In the genomic region with DNA sequence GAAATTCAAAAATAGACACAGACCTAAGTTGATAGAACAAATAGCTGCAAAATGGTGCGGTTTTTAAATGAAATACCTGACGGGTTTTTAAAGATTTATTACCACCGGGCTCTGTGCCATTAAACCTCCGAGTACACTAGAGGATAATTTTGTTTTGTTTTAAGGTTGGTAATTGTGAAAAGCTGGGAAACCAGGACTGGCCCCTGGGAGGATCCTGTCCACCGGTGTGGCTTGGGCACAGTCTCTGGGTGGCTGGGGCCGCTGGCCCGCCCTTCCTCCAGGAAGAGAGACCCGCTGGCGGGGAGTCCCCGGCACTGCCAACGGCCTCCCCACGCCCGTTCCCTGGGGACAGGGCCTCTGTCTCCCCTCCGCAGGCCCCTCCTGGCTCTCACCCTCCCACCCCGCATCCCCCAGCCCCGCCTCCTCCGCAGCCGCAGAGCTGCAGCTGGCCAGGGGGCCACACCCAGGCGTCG, we compare ENCODE assay signal across 9 cellular contexts. TPM values are rescaled to one million over a fixed set of nuclear protein-coding genes. Genes with fewer than 3 reads are reported as not detected.
A peak's percentile ranks its signal among the peaks of the same experiment; 100 is the strongest.
DNase-seq lines count a peak whose midpoint lies in the region; ATAC-seq, FAIRE-seq and TF ChIP-seq lines count a peak whose summit lies in the region.
"Had no signal": no experiment of that assay in that cellular context is flagged by ENCODE, and none has a peak within 500 bp of the region (broad histone marks: within the 10 kb centered on the region; RNA-seq: fewer than 3 reads in every experiment).

No MANE protein-coding gene starts in this region.

- no peaks in the 10 kb centered on the region for H3K79me1 ChIP-seq in H1 (ENCODE audit: low read depth, low read length)

- POLR2A ChIA-PET in H1 (lab: Charles Lee; ENCODE audit: partially characterized antibody): interaction anchor here (1.0 to 2.7 kb wide), 3 partner anchors 11 to 14 kb away, joined by 3 to 19 read pairs (median 4); partner anchors contain the start of gene KCNJ5

- H3K27ac ChIP-seq in H1 (ENCODE audit: low read depth, low read length): no peak overlapping the region
- H3K27ac ChIP-seq: C4-2B had no signal

- no peak overlapping the region for H3K14ac ChIP-seq in H1 (ENCODE audit: insufficient read length)

- H3K27me3 ChIP-seq in H1 (replicated peaks in 1 of 4; ENCODE audit: control insufficient read depth in 3 of 4, extremely low read depth in 1 of 4, insufficient read depth in 3 of 4, low read length in 3 of 4): peaks cover 51 to 74% (median 67%) of the 10 kb centered on the region in 4 experiments

- DNase-seq in NCI-H2081 (lab: John Stamatoyannopoulos, UW) (peak; percentile 80 to 82), NCI-H2081 treated with DMSO at 0.1 percent for 48 hours (lab: John Stamatoyannopoulos, UW) (no peak), NCI-H82 (lab: John Stamatoyannopoulos, UW) (peak; percentile 75), H1 (ENCODE audit: low read depth in 1 of 2, low spot score in 2 of 2) (peak in 1 of 2 experiments; percentile 67), HPDE6-E6E7 (ENCODE audit: extremely low spot score) (no peak), erythroblast (lab: John Stamatoyannopoulos, UW) (no peak)

- H2BK5ac ChIP-seq in H1 (ENCODE audit: low read depth, low read length): no peak overlapping the region

- H3K27me3 Mint-ChIP-seq in nephron (ENCODE audit: low read depth): peaks cover 81% of the 10 kb centered on the region

- TF ChIP-seq EP300 in H1 (IDR thresholded peaks at IDR 0.05; ENCODE audit: borderline replicate concordance in 1 of 2, low read depth in 2 of 2, low read length in 2 of 2): no peak

- no peaks in the 10 kb centered on the region for H3K79me2 ChIP-seq in H1 (ENCODE audit: control insufficient read depth in 1 of 2, insufficient read depth in 2 of 2, low read length in 2 of 2)

- CTCF ChIA-PET in H1 (lab: Charles Lee; ENCODE audit: partially characterized antibody): interaction anchor here (1.5 to 14.9 kb wide), 8 partner anchors 10 to 51 kb away, joined by 3 to 332 read pairs (median 14); partner anchors contain the start of genes KCNJ5 and TP53AIP1

- no peak overlapping the region for H4K5ac ChIP-seq in H1 (ENCODE audit: insufficient read length, low read depth, low read length)

- H2BK20ac ChIP-seq in H1 (ENCODE audit: low read length): no peak overlapping the region

- H3K4ac ChIP-seq in H1 (replicated peaks; ENCODE audit: insufficient read length, low read depth, low read length): no peak overlapping the region

- peaks cover 3 to 14% of the 10 kb centered on the region in 2 experiments for H4K20me1 ChIP-seq in H1 (replicated peaks in 1 of 2; ENCODE audit: control insufficient read depth in 1 of 2, insufficient read depth in 2 of 2, low read length in 2 of 2)

- 0 out of 2 replicates have a peak overlapping the region, but pooled peaks have one; percentile 49 for H3K18ac ChIP-seq in H1 (ENCODE audit: extremely low read depth, low read length)

- H3K4me1 Mint-ChIP-seq in nephron: peaks cover 32% of the 10 kb centered on the region

- H2AK5ac ChIP-seq in H1 (ENCODE audit: low read depth, low read length): no peak overlapping the region

- TF ChIP-seq RAD21 in H1 (IDR thresholded peaks at IDR 0.05 in 1 of 2, conservative IDR thresholded peaks at IDR 0.05 in 1 of 2; ENCODE audit: low read depth in 2 of 2, low read length in 2 of 2): no peak

- no peak overlapping the region for H2BK15ac ChIP-seq in H1 (ENCODE audit: low read length)

- no peak for TF ChIP-seq CTCF in H1 (IDR thresholded peaks at IDR 0.05; ENCODE audit: control extremely low read depth in 1 of 3, insufficient read depth in 1 of 3, low read depth in 1 of 3, low read length in 3 of 3)
- TF ChIP-seq CTCF in nephron (IDR thresholded peaks at IDR 0.05; ENCODE audit: unreplicated experiment in 3 of 3): no peak

- H3K9me3 ChIP-seq in H1 (ENCODE audit: insufficient read depth in 2 of 2, low read depth in 1 of 2, low read length in 1 of 2): no peaks in the 10 kb centered on the region; a peak in 2 of 4 replicates

- H3K4me1 ChIP-seq in H1 (replicated peaks in 1 of 4; ENCODE audit: control insufficient read depth in 3 of 4, insufficient read depth in 4 of 4, low read length in 3 of 4): peaks cover 11 to 30% (median 23%) of the 10 kb centered on the region in 4 experiments

- H3K23ac ChIP-seq in H1 (ENCODE audit: insufficient read length): no peak overlapping the region

- no peaks in the 10 kb centered on the region for H3K36me3 Mint-ChIP-seq in nephron (ENCODE audit: low read depth)

- ATAC-seq in HG02588 (IDR thresholded peaks at IDR 0.05; ENCODE audit: unreplicated experiment): peak; percentile 50

- 0% methylated on average over 8 of the region's 20 CpGs; no CpG with 5 or more reads in 1 of the 2 experiments for WGBS in H1 (ENCODE audit: extremely low coverage in 1 of 2, insufficient coverage in 1 of 2, insufficient read length in 1 of 2, insufficient replicate concordance in 2 of 2, low coverage in 1 of 2, low lambda C conversion rate in 2 of 2, missing lambda C conversion rate in 1 of 2), 2 experiments

- peak overlapping the region; percentile 49 to 68 (median 54) for H3K4me3 ChIP-seq in H1 (ENCODE audit: extremely low read depth in 1 of 4, insufficient read depth in 2 of 4, low read depth in 3 of 4, low read length in 4 of 4)

- H3K36me3 ChIP-seq in H1 (ENCODE audit: control insufficient read depth in 2 of 4, insufficient read depth in 4 of 4, low read length in 3 of 4): no peaks in the 10 kb centered on the region

- TF ChIP-seq POLR2A in H1 (IDR thresholded peaks at IDR 0.05; ENCODE audit: control extremely low read depth in 1 of 2, low read depth in 2 of 2, low read length in 2 of 2) (no peak), erythroblast (IDR thresholded peaks at IDR 0.05; ENCODE audit: low read length) (no peak)

- H3K23me2 ChIP-seq in H1 (ENCODE audit: low read depth, low read length): peaks cover 6% of the 10 kb centered on the region; the same call in 1 of the 2 replicates

- H2BK120ac ChIP-seq in H1 (replicated peaks; ENCODE audit: low read depth, low read length): no peak overlapping the region

- no peak overlapping the region for H4K91ac ChIP-seq in H1 (replicated peaks; ENCODE audit: insufficient read length, low read length)

- H3K56ac ChIP-seq in H1 (replicated peaks; ENCODE audit: insufficient read length, low read depth, low read length): no peak overlapping the region

- H2AFZ ChIP-seq in H1 (ENCODE audit: low read length): no peak overlapping the region

- peak overlapping the region in 1 of 3 experiments; percentile 38 for H3K27ac Mint-ChIP-seq in nephron

- peak overlapping the region; percentile 42 to 71 (median 71) for H3K4me3 Mint-ChIP-seq in nephron

- no peak overlapping the region for H4K8ac ChIP-seq in H1 (ENCODE audit: extremely low read depth, insufficient read depth, low read length)

- H2BK12ac ChIP-seq in H1 (ENCODE audit: low read depth, low read length): no peak overlapping the region

- no peaks in the 10 kb centered on the region for H3K9me3 Mint-ChIP-seq in nephron

- H3K9ac ChIP-seq in H1 (replicated peaks in 1 of 4; ENCODE audit: extremely low read depth in 1 of 4, low read depth in 3 of 4, low read length in 3 of 4): no peak overlapping the region

- FAIRE-seq in H1 (lab: Jason Lieb, UNC): no peak

- H3K4me2 ChIP-seq in H1 (ENCODE audit: insufficient read depth in 1 of 2, low read depth in 2 of 2, low read length in 2 of 2): peak overlapping the region; percentile 80 to 84

TF ChIP-seq in H1, 55 proteins besides CTCF, POLR2A, EP300 and RAD21:
- 0 out of 2 replicates have a peak, but pooled peaks have one; percentile 13 for TF ChIP-seq SP1 (IDR thresholded peaks at IDR 0.05; ENCODE audit: low read depth, low read length)
- TF ChIP-seq GABPA (IDR thresholded peaks at IDR 0.05; ENCODE audit: borderline replicate concordance, insufficient read depth, low read length): no peak
- TF ChIP-seq CBX5 (IDR thresholded peaks at IDR 0.05; ENCODE audit: low read depth, low read length): no peak
- TF ChIP-seq CBX8 (IDR thresholded peaks at IDR 0.05; ENCODE audit: borderline replicate concordance, low read depth, low read length): peak; percentile 24; the same call in 1 of the 2 replicates

RNA-seq across cellular contexts. Expression of gene KCNJ5, which starts 13.8 kb away (rescaled TPM):
- total RNA-seq in H1 (2021; fragmentation: NEBNext Ultra II Directional; extraction: Animal tissue kit (Norgen Biotek cat#: 25700)): not detected in 2 replicates
- polyA plus RNA-seq in H1 (2011; rRNA removed): 0.03 and 0.05 TPM in 2 replicates
- 0.03 TPM for polyA plus RNA-seq in H1 (2011; cell fraction: cytosol; rRNA removed)
- polyA plus RNA-seq in H1 (2011; cell fraction: nucleus; rRNA removed): 0.10 TPM
- 0.03 to 0.09 TPM in 2 of 4 replicates, not detected in the others for polyA plus RNA-seq in H1 (2012, experiment 1 of 2)
- polyA plus RNA-seq in H1 (2012, experiment 2 of 2): not detected
- polyA plus RNA-seq in H1 (2013, experiment 1 of 2): not detected
- polyA plus RNA-seq in H1 (2013, experiment 2 of 2): not detected
- 0.13 TPM in 1 of 2 replicates, not detected in the other for polyA minus RNA-seq in H1 (2011; rRNA and poly(A)+ RNA removed)
- polyA minus RNA-seq in H1 (2011; cell fraction: cytosol; rRNA and poly(A)+ RNA removed): 0.22 TPM
- not detected for polyA minus RNA-seq in H1 (2011; cell fraction: nucleus; rRNA and poly(A)+ RNA removed)

RNA-seq across cellular contexts. Expression of gene TP53AIP1, which starts 37.8 kb away (rescaled TPM):
- not detected in 2 replicates for total RNA-seq in H1 (2021; fragmentation: NEBNext Ultra II Directional; extraction: Animal tissue kit (Norgen Biotek cat#: 25700))
- 0.03 TPM in 1 of 2 replicates, not detected in the other for polyA plus RNA-seq in H1 (2011; rRNA removed)
- polyA plus RNA-seq in H1 (2011; cell fraction: cytosol; rRNA removed): 0.04 TPM
- polyA plus RNA-seq in H1 (2011; cell fraction: nucleus; rRNA removed): 0.19 TPM
- polyA plus RNA-seq in H1 (2012, experiment 1 of 2): 0.18 to 0.25 TPM in 2 of 4 replicates, not detected in the others
- not detected for polyA plus RNA-seq in H1 (2012, experiment 2 of 2)
- 0.04 TPM for polyA plus RNA-seq in H1 (2013, experiment 1 of 2)
- 0.02 TPM for polyA plus RNA-seq in H1 (2013, experiment 2 of 2)
- not detected in 2 replicates for polyA minus RNA-seq in H1 (2011; rRNA and poly(A)+ RNA removed)
- polyA minus RNA-seq in H1 (2011; cell fraction: cytosol; rRNA and poly(A)+ RNA removed): not detected
- polyA minus RNA-seq in H1 (2011; cell fraction: nucleus; rRNA and poly(A)+ RNA removed): 0.70 TPM

RNA-seq across cellular contexts. Expression of gene KCNJ1, which starts 37.8 kb away (rescaled TPM):
- 0.15 and 0.17 TPM in 2 replicates for total RNA-seq in H1 (2021; fragmentation: NEBNext Ultra II Directional; extraction: Animal tissue kit (Norgen Biotek cat#: 25700))
- polyA plus RNA-seq in H1 (2011; rRNA removed): 0.19 and 0.23 TPM in 2 replicates
- polyA plus RNA-seq in H1 (2011; cell fraction: cytosol; rRNA removed): 0.14 TPM
- 0.14 TPM for polyA plus RNA-seq in H1 (2011; cell fraction: nucleus; rRNA removed)
- polyA plus RNA-seq in H1 (2012, experiment 1 of 2): 0.17 to 0.64 TPM (median 0.23 TPM) in 4 replicates
- polyA plus RNA-seq in H1 (2012, experiment 2 of 2): not detected
- 0.12 TPM for polyA plus RNA-seq in H1 (2013, experiment 1 of 2)
- polyA plus RNA-seq in H1 (2013, experiment 2 of 2): 0.11 TPM
- 0.06 and 0.22 TPM in 2 replicates for polyA minus RNA-seq in H1 (2011; rRNA and poly(A)+ RNA removed)
- not detected for polyA minus RNA-seq in H1 (2011; cell fraction: cytosol; rRNA and poly(A)+ RNA removed)
- 0.10 TPM for polyA minus RNA-seq in H1 (2011; cell fraction: nucleus; rRNA and poly(A)+ RNA removed)

Comparison
In these comparisons a context has a peak if more than half of its experiments do, and no peak if none do; other contexts are left out.
1. DNase-seq: peak in NCI-H2081 (2 of 2) and NCI-H82 (single experiment); none in NCI-H2081 treated with DMSO at 0.1 percent for 48 hours (single experiment), HPDE6-E6E7 (single experiment) and erythroblast (0 of 2).